Comparison of ENCODE assay signal across 22 cellular contexts in the genomic region with DNA sequence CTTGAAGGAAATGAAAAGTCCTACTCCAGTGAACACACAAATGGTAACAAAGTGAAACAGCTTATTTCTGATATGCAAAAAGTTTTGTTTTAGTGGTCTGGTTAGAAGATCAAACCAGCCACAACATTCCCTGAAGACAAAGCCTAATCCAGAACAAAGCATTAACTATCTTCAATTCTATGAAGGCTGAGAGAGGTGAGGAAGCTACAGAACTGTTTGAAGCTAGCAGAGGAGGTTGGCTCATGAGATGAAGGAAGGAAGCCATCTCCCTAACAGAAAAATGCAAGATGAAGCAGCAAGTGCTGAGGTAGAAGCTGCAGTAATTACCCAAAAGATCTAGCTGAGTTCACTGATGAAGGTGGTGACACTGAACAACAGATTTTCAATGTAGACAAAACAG.
"Had no signal": no experiment of that assay in that cellular context is flagged by ENCODE, and none has a peak within 500 bp of the region (broad histone marks: within the 10 kb centered on the region; RNA-seq: fewer than 3 reads in every experiment).

No MANE protein-coding gene starts in this region.

- H3K4me1 ChIP-seq: ascending aorta, body of pancreas had no signal

- H3K27me3 ChIP-seq: ascending aorta, body of pancreas had no signal

- ATAC-seq: activated naive CD4-positive, alpha-beta T cell treated with anti-CD3 and anti-CD28 coated beads, Interleukin-2, amount 50 U/mL, for 72 hours; activated naive CD8-positive, alpha-beta T cell treated with anti-CD3 and anti-CD28 coated beads, Interleukin-2, amount 50 U/mL, for 24 hours; body of pancreas had no signal

- H3K27ac ChIP-seq: ascending aorta, body of pancreas, VCaP had no signal

- H3K4me3 ChIP-seq: ascending aorta, body of pancreas had no signal

- H3K4me3 Mint-ChIP-seq: activated CD4-positive, alpha-beta memory T cell treated with anti-CD3 and anti-CD28 coated beads, Interleukin-2, amount 10 ng/mL, durations not matched to agents 7 days and 5 days; activated naive CD8-positive, alpha-beta T cell treated with anti-CD3 and anti-CD28 coated beads, Interleukin-2, amount 50 U/mL, for 24 hours had no signal

- H3K27ac Mint-ChIP-seq: activated CD4-positive, alpha-beta memory T cell treated with anti-CD3 and anti-CD28 coated beads, Interleukin-2, amount 10 ng/mL, durations not matched to agents 7 days and 5 days; activated naive CD4-positive, alpha-beta T cell treated with anti-CD3 and anti-CD28 coated beads, Interleukin-2, amount 50 U/mL, for 72 hours; activated naive CD8-positive, alpha-beta T cell treated with anti-CD3 and anti-CD28 coated beads, Interleukin-2, amount 50 U/mL, for 24 hours had no signal

- H3K27me3 Mint-ChIP-seq: activated naive CD8-positive, alpha-beta T cell treated with anti-CD3 and anti-CD28 coated beads, Interleukin-2, amount 50 U/mL, for 24 hours had no signal

- H3K9me3 Mint-ChIP-seq: activated CD4-positive, alpha-beta memory T cell treated with anti-CD3 and anti-CD28 coated beads, Interleukin-2, amount 10 ng/mL, durations not matched to agents 7 days and 5 days; activated naive CD4-positive, alpha-beta T cell treated with anti-CD3 and anti-CD28 coated beads, Interleukin-2, amount 50 U/mL, for 72 hours; activated naive CD8-positive, alpha-beta T cell treated with anti-CD3 and anti-CD28 coated beads, Interleukin-2, amount 50 U/mL, for 24 hours had no signal

- DNase-seq: activated CD4-positive, alpha-beta memory T cell treated with anti-CD3 and anti-CD28 coated beads, Interleukin-2, amount 10 ng/mL, durations not matched to agents 7 days and 5 days; activated CD4-positive, alpha-beta T cell treated with anti-CD3 and anti-CD28 coated beads, Interleukin-2, amount 50 U/mL, for 1 hour; activated CD4-positive, CD25-positive, alpha-beta regulatory T cell; activated CD8-positive, alpha-beta memory T cell treated with anti-CD3 and anti-CD28 coated beads, Interleukin-2, amount 50 U/mL, for 48 hours; activated naive CD8-positive, alpha-beta T cell treated with anti-CD3 and anti-CD28 coated beads, Interleukin-2, amount 50 U/mL, for 24 hours; activated T-cell treated with anti-CD3 and anti-CD28 coated beads, Interleukin-2, amount 50 U/mL, for 1 hour; amniotic stem cell; body of pancreas; central memory CD4-positive, alpha-beta T cell; Kasumi-1; NCI-H1048; NCI-H146; NCI-H2081 treated with DMSO at 0.1 percent for 48 hours; NCI-H2171 treated with DMSO at 0.1 percent for 48 hours; NCI-H226; NCI-H526 treated with DMSO at 0.1 percent for 48 hours; NCI-H82; SIG-M5; T-helper 1 cell had no signal

- H3K9me3 ChIP-seq: ascending aorta, body of pancreas had no signal

- H3K36me3 ChIP-seq: ascending aorta had no signal

- H3K36me3 Mint-ChIP-seq: activated naive CD4-positive, alpha-beta T cell treated with anti-CD3 and anti-CD28 coated beads, Interleukin-2, amount 50 U/mL, for 72 hours had no signal

- H3K4me1 Mint-ChIP-seq: activated CD4-positive, alpha-beta memory T cell treated with anti-CD3 and anti-CD28 coated beads, Interleukin-2, amount 10 ng/mL, durations not matched to agents 7 days and 5 days had no signal
